In genomic region chr15:69340243-69340991, GRCh38 we compare ENCODE assay signal across 14 cellular contexts. TPM values are rescaled to one million over a fixed set of nuclear protein-coding genes. Genes with fewer than 3 reads are reported as not detected.
"Had no signal": no experiment of that assay in that cellular context is flagged by ENCODE, and none has a peak within 500 bp of the region (broad histone marks: within the 10 kb centered on the region; RNA-seq: fewer than 3 reads in every experiment).

No MANE protein-coding gene starts in this region.

- H3K4me1 Mint-ChIP-seq: activated naive CD8-positive, alpha-beta T cell treated with anti-CD3 and anti-CD28 coated beads, Interleukin-2, amount 50 U/mL, for 24 hours had no signal

- DNase-seq: activated CD4-positive, alpha-beta T cell treated with anti-CD3 and anti-CD28 coated beads for 1 hour; activated CD8-positive, alpha-beta memory T cell treated with anti-CD3 and anti-CD28 coated beads, Interleukin-2, amount 50 U/mL, for 48 hours; activated CD8-positive, alpha-beta T cell treated with anti-CD3 and anti-CD28 coated beads for 36 hours; activated naive CD4-positive, alpha-beta T cell; activated naive CD8-positive, alpha-beta T cell treated with anti-CD3 and anti-CD28 coated beads, Interleukin-2, amount 50 U/mL, for 24 hours; tibial artery had no signal

- H3K27ac ChIP-seq: ascending aorta, gastroesophageal sphincter, neural progenitor cell, parathyroid adenoma, right atrium auricular region, tibial artery had no signal

- H3K4me3 ChIP-seq: ascending aorta, gastroesophageal sphincter, neural progenitor cell, right atrium auricular region, skin epidermis, tibial artery had no signal

- ATAC-seq: activated CD8-positive, alpha-beta T cell treated with anti-CD3 and anti-CD28 coated beads for 36 hours; activated naive CD8-positive, alpha-beta T cell treated with anti-CD3 and anti-CD28 coated beads, Interleukin-2, amount 50 U/mL, for 24 hours; gastroesophageal sphincter had no signal

- H3K27ac Mint-ChIP-seq: activated CD8-positive, alpha-beta T cell treated with anti-CD3 and anti-CD28 coated beads for 36 hours; activated naive CD8-positive, alpha-beta T cell treated with anti-CD3 and anti-CD28 coated beads, Interleukin-2, amount 50 U/mL, for 24 hours; mesothelial cell of epicardium; neural progenitor cell had no signal

- H3K36me3 ChIP-seq: ascending aorta, gastroesophageal sphincter, neural progenitor cell, right atrium auricular region, tibial artery had no signal

- H3K4me1 ChIP-seq: ascending aorta, gastroesophageal sphincter, right atrium auricular region, tibial artery had no signal

- H3K9me3 ChIP-seq: ascending aorta, gastroesophageal sphincter, right atrium auricular region, tibial artery had no signal

- H2AFZ ChIP-seq: neural progenitor cell, parathyroid adenoma had no signal

- H3K4me3 Mint-ChIP-seq: activated CD8-positive, alpha-beta T cell treated with anti-CD3 and anti-CD28 coated beads for 36 hours; activated naive CD8-positive, alpha-beta T cell treated with anti-CD3 and anti-CD28 coated beads, Interleukin-2, amount 50 U/mL, for 24 hours; mesothelial cell of epicardium; neural progenitor cell had no signal

- H3K4me2 ChIP-seq: neural progenitor cell had no signal

- H3K36me3 Mint-ChIP-seq: neural progenitor cell had no signal

- H3K27me3 ChIP-seq: ascending aorta, neural progenitor cell, right atrium auricular region, tibial artery had no signal

- H3K79me2 ChIP-seq: parathyroid adenoma had no signal

- H3K9me3 Mint-ChIP-seq: activated naive CD8-positive, alpha-beta T cell treated with anti-CD3 and anti-CD28 coated beads, Interleukin-2, amount 50 U/mL, for 24 hours had no signal

- H3K9ac ChIP-seq: neural progenitor cell, parathyroid adenoma had no signal

RNA-seq across cellular contexts. Expression of gene PAQR5, which starts 41.7 kb away (rescaled TPM):
- total RNA-seq: T-helper 1 cell treated with Interleukin-12 subunit alpha and Interleukin-12 subunit beta and Interleukin-4 antibody, amounts not matched to agents 30 ng/mL and 1 ng/mL, for 36 hours had no signal
